ENCODE assay signal across 9 cellular contexts in genomic region chr21:36113647-36114428, GRCh38. TPM values are rescaled to one million over a fixed set of nuclear protein-coding genes. Genes with fewer than 3 reads are reported as not detected.
DNase-seq lines count a peak whose midpoint lies in the region; ATAC-seq, FAIRE-seq and TF ChIP-seq lines count a peak whose summit lies in the region.
"Had no signal": no experiment of that assay in that cellular context is flagged by ENCODE, and none has a peak within 500 bp of the region (broad histone marks: within the 10 kb centered on the region; RNA-seq: fewer than 3 reads in every experiment).

No MANE protein-coding gene starts in this region.

- in situ Hi-C loops in transverse colon (cut with MboI; ENCODE audit: low pct_ligation_motif_present in 1 of 4, low pct_unique_long_range_greater_than_20kb in 1 of 4, low sequenced_read_pairs in 3 of 4), result no loop called here

- peaks cover 6% of the 10 kb centered on the region for H3K27me3 Mint-ChIP-seq in activated CD4-positive, alpha-beta T cell treated with anti-CD3 and anti-CD28 coated beads, Interleukin-2, amount 10 ng/mL, durations not matched to agents 24 days and 14 days

- H3K36me3 ChIP-seq in keratinocyte (ENCODE audit: control insufficient read depth in 2 of 2, extremely low read depth in 1 of 2, insufficient read depth in 2 of 2, low read length in 2 of 2), result no peaks in the 10 kb centered on the region
- H3K36me3 ChIP-seq in transverse colon, result no peaks in the 10 kb centered on the region
- H3K36me3 ChIP-seq: cardiac muscle cell had no signal

- ATAC-seq in HG03460 (IDR thresholded peaks at IDR 0.05; ENCODE audit: unreplicated experiment), result no peak

- no peaks in the 10 kb centered on the region for H3K27me3 ChIP-seq in keratinocyte (ENCODE audit: control insufficient read depth, extremely low read depth, insufficient read depth, low read length)
- H3K27me3 ChIP-seq in transverse colon, result no peaks in the 10 kb centered on the region
- H3K27me3 ChIP-seq: cardiac muscle cell had no signal

- no peaks in the 10 kb centered on the region for H3K9me1 ChIP-seq in keratinocyte (ENCODE audit: control insufficient read depth, extremely low read depth, insufficient read depth, low read length)

- TF ChIP-seq CTCF in keratinocyte (optimal IDR thresholded peaks at IDR 0.05 in 1 of 3, IDR thresholded peaks at IDR 0.05 in 1 of 3, conservative IDR thresholded peaks at IDR 0.05 in 1 of 3; ENCODE audit: extremely low read depth in 1 of 3, insufficient read depth in 2 of 3, low read length in 3 of 3), result no peak
- no peak for TF ChIP-seq CTCF in transverse colon (IDR thresholded peaks at IDR 0.05)

- H3K9ac ChIP-seq in keratinocyte (ENCODE audit: control insufficient read depth, extremely low read depth, insufficient read depth, low read length), result peak overlapping the region; percentile 72

- H3K27ac Mint-ChIP-seq in activated CD4-positive, alpha-beta T cell treated with anti-CD3 and anti-CD28 coated beads, Interleukin-2, amount 10 ng/mL, durations not matched to agents 24 days and 14 days, result peak overlapping the region; percentile 96

- H3K4me3 ChIP-seq in keratinocyte (ENCODE audit: control insufficient read depth in 2 of 3, extremely low read depth in 1 of 3, insufficient read depth in 2 of 3, low read depth in 1 of 3, low read length in 3 of 3) (peak overlapping the region; percentile 30 to 61 (median 34)), transverse colon (peak overlapping the region in 3 of 4 donors; percentile 36 to 57 (median 38))
- H3K4me3 ChIP-seq: cardiac muscle cell had no signal

- TF ChIP-seq EP300 in transverse colon (IDR thresholded peaks at IDR 0.05; ENCODE audit: low read depth), result no peak

- peak; percentile 34 for TF ChIP-seq POLR2A in transverse colon (IDR thresholded peaks at IDR 0.05)
- TF ChIP-seq POLR2A in H54 (IDR thresholded peaks at IDR 0.05; ENCODE audit: low read depth, low read length), result no peak

- H3K4me3 Mint-ChIP-seq in activated CD4-positive, alpha-beta T cell treated with anti-CD3 and anti-CD28 coated beads, Interleukin-2, amount 10 ng/mL, durations not matched to agents 24 days and 14 days, result peak overlapping the region; percentile 78

- WGBS in transverse colon (ENCODE audit: low coverage in 1 of 2), 2 donors, result 30% methylated on average over 14 to 17 of the region's 17 CpGs

- H3K36me3 Mint-ChIP-seq in activated CD4-positive, alpha-beta T cell treated with anti-CD3 and anti-CD28 coated beads, Interleukin-2, amount 10 ng/mL, durations not matched to agents 24 days and 14 days (ENCODE audit: low read depth), result no peaks in the 10 kb centered on the region

- H3K9me3 Mint-ChIP-seq in activated CD4-positive, alpha-beta T cell treated with anti-CD3 and anti-CD28 coated beads, Interleukin-2, amount 10 ng/mL, durations not matched to agents 24 days and 14 days, result no peaks in the 10 kb centered on the region

- FAIRE-seq in keratinocyte (lab: Jason Lieb, UNC) (no peak), H54 (lab: Jason Lieb, UNC) (no peak)

- H3K4me1 ChIP-seq in keratinocyte (ENCODE audit: control insufficient read depth, extremely low read depth, insufficient read depth, low read length) (peaks cover 8% of the 10 kb centered on the region), transverse colon (peaks cover 4 to 22% (median 8%) of the 10 kb centered on the region in 4 donors)

- peak overlapping the region; percentile 67 for H2AFZ ChIP-seq in keratinocyte (ENCODE audit: control insufficient read depth, low read length)

- peak overlapping the region; percentile 86 for H3K4me2 ChIP-seq in keratinocyte (ENCODE audit: control insufficient read depth, extremely low read depth, insufficient read depth, low read depth, low read length)

- DNase-seq in SIG-M5 treated with dmso at 0.1 percent for 504 hours (lab: John Stamatoyannopoulos, UW; ENCODE audit: unreplicated experiment) (peak; percentile 51), SIG-M5 (lab: John Stamatoyannopoulos, UW) (no peak), keratinocyte (ENCODE audit: low read depth, low spot score) (no peak), transverse colon (peak; percentile 85), glomerular visceral epithelial cell (ENCODE audit: extremely low spot score) (no peak), H54 (ENCODE audit: insufficient read length, low spot score) (no peak)
- DNase-seq in activated CD4-positive, alpha-beta T cell treated with anti-CD3 and anti-CD28 coated beads, Interleukin-2, amount 10 ng/mL, durations not matched to agents 24 days and 14 days, result peak; percentile 85

- H3K79me2 ChIP-seq in keratinocyte (ENCODE audit: control insufficient read depth, insufficient read depth, low read length), result no peaks in the 10 kb centered on the region

- dilution Hi-C loops in keratinocyte (cut with MboI; ENCODE audit: extremely low pct_ligation_motif_present, low sequenced_read_pairs), result no loop called here

- peaks cover 24% of the 10 kb centered on the region for H3K4me1 Mint-ChIP-seq in activated CD4-positive, alpha-beta T cell treated with anti-CD3 and anti-CD28 coated beads, Interleukin-2, amount 10 ng/mL, durations not matched to agents 24 days and 14 days

- H3K27ac ChIP-seq in keratinocyte (ENCODE audit: control insufficient read depth, insufficient read depth, low read length) (peak overlapping the region; percentile 77), transverse colon (peak overlapping the region; percentile 74 to 87 (median 80))
- H3K27ac ChIP-seq: cardiac muscle cell had no signal

- intact Hi-C loops in activated CD4-positive, alpha-beta T cell treated with anti-CD3 and anti-CD28 coated beads, Interleukin-2, amount 10 ng/mL, durations not matched to agents 24 days and 14 days (cut with micrococcal nuclease), result loop anchor here (1.0 to 10.0 kb wide), 2 partner anchors 54 to 169 kb away; partner anchors contain the start of gene SETD4
- intact Hi-C loops in transverse colon (cut with DNase I; ENCODE audit: low total_unique reads), result no loop called here

- no peaks in the 10 kb centered on the region for H4K20me1 ChIP-seq in keratinocyte (ENCODE audit: control insufficient read depth, extremely low read depth, insufficient read depth, low read length)

- H3K9me3 ChIP-seq in keratinocyte (ENCODE audit: control insufficient read depth, low read depth, low read length), result no peaks in the 10 kb centered on the region
- H3K9me3 ChIP-seq in transverse colon, result no peaks in the 10 kb centered on the region

RNA-seq across cellular contexts. Expression of gene CBR3, which starts 21.0 kb away (rescaled TPM):
- 17.2 and 19.8 TPM in 2 replicates for total RNA-seq in activated CD4-positive, alpha-beta T cell treated with anti-CD3 and anti-CD28 coated beads, Interleukin-2, amount 10 ng/mL, durations not matched to agents 24 days and 14 days
- 0.70 to 1.8 TPM (median 1.3 TPM) in 3 replicates for polyA plus RNA-seq in keratinocyte
- polyA plus RNA-seq in keratinocyte (2011; ENCODE audit: low read depth), result not detected
- polyA plus RNA-seq in keratinocyte (2011; cell fraction: cytosol; rRNA removed), result 0.34 and 0.47 TPM in 2 replicates
- 0.16 TPM in 1 of 2 replicates, not detected in the other for polyA plus RNA-seq in keratinocyte (2011; cell fraction: nucleus; rRNA removed)
- polyA plus RNA-seq in keratinocyte (2012; ENCODE audit: low replicate concordance), result 0.90 and 2.8 TPM in 2 replicates
- polyA minus RNA-seq in keratinocyte, result 0.62 to 0.77 TPM in 2 of 3 replicates, not detected in the other
- not detected for polyA minus RNA-seq in keratinocyte (2011; cell fraction: cytosol; rRNA and poly(A)+ RNA removed)
- 0.42 TPM in 1 of 2 replicates, not detected in the other for polyA minus RNA-seq in keratinocyte (2011; cell fraction: nucleus; rRNA and poly(A)+ RNA removed)
- 1 to 10 TPM in 2 of 4 donors, not detected in 2; 3.4 to 5.1 TPM for total RNA-seq in transverse colon
- total RNA-seq: cardiac muscle cell had no signal
- polyA plus RNA-seq: cardiac muscle cell had no signal

RNA-seq across cellular contexts. Expression of gene DOP1B, which starts 42.8 kb away (rescaled TPM):
- total RNA-seq in activated CD4-positive, alpha-beta T cell treated with anti-CD3 and anti-CD28 coated beads, Interleukin-2, amount 10 ng/mL, durations not matched to agents 24 days and 14 days, result 16.0 and 17.5 TPM in 2 replicates
- polyA plus RNA-seq in keratinocyte, result 2.4 to 5.8 TPM (median 2.9 TPM) in 3 replicates
- polyA plus RNA-seq in keratinocyte (2011; ENCODE audit: low read depth), result 3.4 TPM
- 3.1 and 3.2 TPM in 2 replicates for polyA plus RNA-seq in keratinocyte (2011; cell fraction: cytosol; rRNA removed)
- 10.6 and 12.9 TPM in 2 replicates for polyA plus RNA-seq in keratinocyte (2011; cell fraction: nucleus; rRNA removed)
- polyA plus RNA-seq in keratinocyte (2012; ENCODE audit: low replicate concordance), result 3.6 and 5.6 TPM in 2 replicates
- polyA minus RNA-seq in keratinocyte, result 5.1 to 11.1 TPM (median 6.3 TPM) in 3 replicates
- 10.6 TPM for polyA minus RNA-seq in keratinocyte (2011; cell fraction: cytosol; rRNA and poly(A)+ RNA removed)
- 13.3 and 17.2 TPM in 2 replicates for polyA minus RNA-seq in keratinocyte (2011; cell fraction: nucleus; rRNA and poly(A)+ RNA removed)
- 10 to 100 TPM; 49.4 to 74.4 (median 61.0) TPM for total RNA-seq in transverse colon

RNA-seq across cellular contexts. Expression of gene CBR1, which starts 44.0 kb away (rescaled TPM):
- 60.0 and 63.8 TPM in 2 replicates for total RNA-seq in activated CD4-positive, alpha-beta T cell treated with anti-CD3 and anti-CD28 coated beads, Interleukin-2, amount 10 ng/mL, durations not matched to agents 24 days and 14 days
- 188 to 269 TPM (median 207 TPM) in 3 replicates for polyA plus RNA-seq in keratinocyte
- 46.5 TPM for polyA plus RNA-seq in keratinocyte (2011; ENCODE audit: low read depth)
- 157 and 252 TPM in 2 replicates for polyA plus RNA-seq in keratinocyte (2011; cell fraction: cytosol; rRNA removed)
- 136 and 160 TPM in 2 replicates for polyA plus RNA-seq in keratinocyte (2011; cell fraction: nucleus; rRNA removed)
- 109 and 180 TPM in 2 replicates for polyA plus RNA-seq in keratinocyte (2012; ENCODE audit: low replicate concordance)
- polyA minus RNA-seq in keratinocyte, result 53.4 to 72.4 TPM (median 69.5 TPM) in 3 replicates
- polyA minus RNA-seq in keratinocyte (2011; cell fraction: cytosol; rRNA and poly(A)+ RNA removed), result 363 TPM
- polyA minus RNA-seq in keratinocyte (2011; cell fraction: nucleus; rRNA and poly(A)+ RNA removed), result 69.5 and 80.8 TPM in 2 replicates
- 100 to 1,000 TPM; 277 to 625 (median 324) TPM for total RNA-seq in transverse colon

RNA-seq across cellular contexts. Expression of gene SETD4, which starts 53.5 kb away (rescaled TPM):
- 23.2 and 23.8 TPM in 2 replicates for total RNA-seq in activated CD4-positive, alpha-beta T cell treated with anti-CD3 and anti-CD28 coated beads, Interleukin-2, amount 10 ng/mL, durations not matched to agents 24 days and 14 days
- polyA plus RNA-seq in keratinocyte, result 15.1 to 16.8 TPM (median 15.8 TPM) in 3 replicates
- polyA plus RNA-seq in keratinocyte (2011; ENCODE audit: low read depth), result 11.3 TPM
- 10.0 and 10.5 TPM in 2 replicates for polyA plus RNA-seq in keratinocyte (2011; cell fraction: cytosol; rRNA removed)
- 44.9 and 47.4 TPM in 2 replicates for polyA plus RNA-seq in keratinocyte (2011; cell fraction: nucleus; rRNA removed)
- 10.5 and 12.3 TPM in 2 replicates for polyA plus RNA-seq in keratinocyte (2012; ENCODE audit: low replicate concordance)
- polyA minus RNA-seq in keratinocyte, result 12.2 to 14.2 TPM (median 13.4 TPM) in 3 replicates
- 9.4 TPM for polyA minus RNA-seq in keratinocyte (2011; cell fraction: cytosol; rRNA and poly(A)+ RNA removed)
- polyA minus RNA-seq in keratinocyte (2011; cell fraction: nucleus; rRNA and poly(A)+ RNA removed), result 11.4 and 18.9 TPM in 2 replicates
- 10 to 100 TPM in 3 of 4 donors, 1 to 10 TPM in 1; 5.4 to 35.9 (median 29.4) TPM for total RNA-seq in transverse colon

Comparison
In these comparisons a context has a peak if more than half of its experiments do, and no peak if none do; other contexts are left out.
1. DNase-seq: peak in SIG-M5 treated with dmso at 0.1 percent for 504 hours (single experiment), activated CD4-positive, alpha-beta T cell treated with anti-CD3 and anti-CD28 coated beads, Interleukin-2, amount 10 ng/mL, durations not matched to agents 24 days and 14 days (single experiment) and transverse colon (single experiment); none in SIG-M5 (single experiment), keratinocyte (single experiment), glomerular visceral epithelial cell (single experiment) and H54 (single experiment).